10 cellular contexts compared by ENCODE assay signal in genomic region chr14:26255213-26255612, GRCh38.
DNase-seq lines count a peak whose midpoint lies in the region; ATAC-seq, FAIRE-seq and TF ChIP-seq lines count a peak whose summit lies in the region.
"Had no signal": no experiment of that assay in that cellular context is flagged by ENCODE, and none has a peak within 500 bp of the region (broad histone marks: within the 10 kb centered on the region; RNA-seq: fewer than 3 reads in every experiment).

No MANE protein-coding gene starts in this region.

- CTCF ChIA-PET in CD8-positive, alpha-beta T cell (lab: Charles Lee): no interaction called here

- H3K27ac Mint-ChIP-seq in astrocyte (ENCODE audit: unreplicated experiment): no peak overlapping the region
- H3K27ac Mint-ChIP-seq in CD8-positive, alpha-beta T cell: no peak overlapping the region
- H3K27ac Mint-ChIP-seq: activated naive CD8-positive, alpha-beta T cell treated with anti-CD3 and anti-CD28 coated beads, Interleukin-2, amount 10 ng/mL, durations not matched to agents 7 days and 5 days; T-helper 17 cell had no signal

- peak; percentile 77 for TF ChIP-seq CTCF in AG10803 (conservative IDR thresholded peaks at IDR 0.05; ENCODE audit: low read length)
- TF ChIP-seq CTCF in LNCaP clone FGC (IDR thresholded peaks at IDR 0.05; ENCODE audit: control insufficient read depth, extremely low read depth, insufficient read depth): peak; percentile 63
- peak; percentile 21 for TF ChIP-seq CTCF in astrocyte (IDR thresholded peaks at IDR 0.05; ENCODE audit: insufficient read depth, low read depth, low read length)
- TF ChIP-seq CTCF in vagina (IDR thresholded peaks at IDR 0.05): peak in 1 of 3 experiments; percentile 47
- TF ChIP-seq CTCF in ascending aorta (IDR thresholded peaks at IDR 0.05): no peak
- no peak for TF ChIP-seq CTCF in CD8-positive, alpha-beta T cell (IDR thresholded peaks at IDR 0.05)

- H3K4me1 Mint-ChIP-seq in astrocyte (ENCODE audit: low read depth, unreplicated experiment): no peaks in the 10 kb centered on the region
- no peaks in the 10 kb centered on the region for H3K4me1 Mint-ChIP-seq in CD8-positive, alpha-beta T cell (ENCODE audit: low read depth)
- H3K4me1 Mint-ChIP-seq: activated naive CD8-positive, alpha-beta T cell treated with anti-CD3 and anti-CD28 coated beads, Interleukin-2, amount 10 ng/mL, durations not matched to agents 7 days and 5 days; T-helper 17 cell had no signal

- H3K9me3 ChIP-seq in astrocyte (ENCODE audit: insufficient read depth, low read depth, low read length) (no peaks in the 10 kb centered on the region), vagina (no peaks in the 10 kb centered on the region), ascending aorta (no peaks in the 10 kb centered on the region)
- H3K9me3 ChIP-seq in CD8-positive, alpha-beta T cell (ENCODE audit: low read length): no peaks in the 10 kb centered on the region

- no peak for TF ChIP-seq POLR2A in vagina (IDR thresholded peaks at IDR 0.05)

- H3K27me3 Mint-ChIP-seq in astrocyte (ENCODE audit: low read depth, unreplicated experiment): peaks cover 9% of the 10 kb centered on the region
- no peaks in the 10 kb centered on the region for H3K27me3 Mint-ChIP-seq in CD8-positive, alpha-beta T cell (ENCODE audit: low read depth)
- H3K27me3 Mint-ChIP-seq: activated naive CD8-positive, alpha-beta T cell treated with anti-CD3 and anti-CD28 coated beads, Interleukin-2, amount 10 ng/mL, durations not matched to agents 7 days and 5 days; T-helper 17 cell had no signal

- intact Hi-C loops in vagina (cut with DNase I): no loop called here
- intact Hi-C loops in ascending aorta (cut with DNase I): no loop called here
- intact Hi-C loops in CD8-positive, alpha-beta T cell (cut with DNase I, micrococcal nuclease): no loop called here

- POLR2A ChIA-PET in CD8-positive, alpha-beta T cell (lab: Charles Lee): no interaction called here

- no peak overlapping the region for H3K27ac ChIP-seq in astrocyte (ENCODE audit: low read depth, low read length)
- H3K27ac ChIP-seq in vagina: no peak overlapping the region
- H3K27ac ChIP-seq in ascending aorta: no peak overlapping the region
- H3K27ac ChIP-seq in CD8-positive, alpha-beta T cell (ENCODE audit: low read depth, low read length): no peak overlapping the region

- no peak for FAIRE-seq in astrocyte (lab: Jason Lieb, UNC)

- H3K4me3 Mint-ChIP-seq in astrocyte (ENCODE audit: unreplicated experiment): no peak overlapping the region
- H3K4me3 Mint-ChIP-seq in CD8-positive, alpha-beta T cell: no peak overlapping the region
- H3K4me3 Mint-ChIP-seq: activated naive CD8-positive, alpha-beta T cell treated with anti-CD3 and anti-CD28 coated beads, Interleukin-2, amount 10 ng/mL, durations not matched to agents 7 days and 5 days; T-helper 17 cell had no signal

- no peaks in the 10 kb centered on the region for H3K27me3 ChIP-seq in astrocyte (ENCODE audit: insufficient read depth, low read length)
- H3K27me3 ChIP-seq in vagina: no peaks in the 10 kb centered on the region
- H3K27me3 ChIP-seq in ascending aorta: no peaks in the 10 kb centered on the region
- H3K27me3 ChIP-seq in CD8-positive, alpha-beta T cell (ENCODE audit: insufficient read depth, low read length): no peaks in the 10 kb centered on the region

- H3K4me3 ChIP-seq in AG10803 (ENCODE audit: low read length) (no peak overlapping the region), LNCaP clone FGC (ENCODE audit: low read depth, low read length) (no peak overlapping the region), astrocyte (ENCODE audit: insufficient read depth, low read depth, low read length) (no peak overlapping the region), vagina (no peak overlapping the region), ascending aorta (no peak overlapping the region)
- no peak overlapping the region for H3K4me3 ChIP-seq in CD8-positive, alpha-beta T cell (ENCODE audit: low read depth, low read length)

- H2AFZ ChIP-seq in astrocyte (ENCODE audit: low read depth, low read length): no peak overlapping the region

- DNase-seq in AG10803 (ENCODE audit: low read depth) (peak; percentile 58), LNCaP clone FGC (ENCODE audit: low read depth) (peak; percentile 13), astrocyte (ENCODE audit: low read depth) (peak; percentile 0), left lobe of liver (ENCODE audit: low spot score) (no peak), vagina (ENCODE audit: extremely low spot score in 2 of 2) (no peak), ascending aorta (ENCODE audit: low spot score in 2 of 2) (no peak)
- no peak for DNase-seq in CD8-positive, alpha-beta T cell
- DNase-seq: activated naive CD8-positive, alpha-beta T cell treated with anti-CD3 and anti-CD28 coated beads, Interleukin-2, amount 10 ng/mL, durations not matched to agents 7 days and 5 days; T-helper 17 cell had no signal

- peak; percentile 55 for ATAC-seq in left lobe of liver
- no peak for ATAC-seq in HG03045 (IDR thresholded peaks at IDR 0.05; ENCODE audit: unreplicated experiment)
- no peak for ATAC-seq in CD8-positive, alpha-beta T cell
- ATAC-seq: T-helper 17 cell had no signal

- H3K9ac ChIP-seq in astrocyte (ENCODE audit: low read length): no peak overlapping the region

- H4K20me1 ChIP-seq in astrocyte (ENCODE audit: insufficient read depth, low read length): no peaks in the 10 kb centered on the region

- H3K9me3 Mint-ChIP-seq in astrocyte (ENCODE audit: unreplicated experiment): peaks cover 2% of the 10 kb centered on the region
- H3K9me3 Mint-ChIP-seq in CD8-positive, alpha-beta T cell: peaks cover 23% of the 10 kb centered on the region

- no peaks in the 10 kb centered on the region for H3K36me3 ChIP-seq in astrocyte (ENCODE audit: insufficient read depth, low read length)
- no peaks in the 10 kb centered on the region for H3K36me3 ChIP-seq in vagina
- H3K36me3 ChIP-seq in ascending aorta: no peaks in the 10 kb centered on the region
- no peaks in the 10 kb centered on the region for H3K36me3 ChIP-seq in CD8-positive, alpha-beta T cell (ENCODE audit: insufficient read depth, low read length)

- no peaks in the 10 kb centered on the region for H3K36me3 Mint-ChIP-seq in astrocyte (ENCODE audit: low read depth, unreplicated experiment)
- H3K36me3 Mint-ChIP-seq in CD8-positive, alpha-beta T cell: no peaks in the 10 kb centered on the region
- H3K36me3 Mint-ChIP-seq: activated naive CD8-positive, alpha-beta T cell treated with anti-CD3 and anti-CD28 coated beads, Interleukin-2, amount 10 ng/mL, durations not matched to agents 7 days and 5 days had no signal

- H3K4me1 ChIP-seq in astrocyte (ENCODE audit: insufficient read depth, low read length): no peaks in the 10 kb centered on the region
- H3K4me1 ChIP-seq in vagina: no peaks in the 10 kb centered on the region
- no peaks in the 10 kb centered on the region for H3K4me1 ChIP-seq in ascending aorta
- H3K4me1 ChIP-seq in CD8-positive, alpha-beta T cell (ENCODE audit: insufficient read depth, low read length): no peaks in the 10 kb centered on the region

- no peaks in the 10 kb centered on the region for H3K79me2 ChIP-seq in astrocyte (ENCODE audit: insufficient read depth, low read length)

- no peak overlapping the region for H3K4me2 ChIP-seq in astrocyte (ENCODE audit: low read length)

Comparison
In these comparisons a context has a peak if more than half of its experiments do, and no peak if none do; other contexts are left out.
1. DNase-seq: peak in AG10803 (single experiment), LNCaP clone FGC (single experiment) and astrocyte (single experiment); none in left lobe of liver (single experiment), vagina (0 of 2), ascending aorta (0 of 2) and CD8-positive, alpha-beta T cell (0 of 7).
2. CTCF ChIP-seq: peak in AG10803 (single experiment), LNCaP clone FGC (single experiment) and astrocyte (single experiment); none in ascending aorta (0 of 3) and CD8-positive, alpha-beta T cell (single experiment).